In genomic region chr11:102413497-102413896, GRCh38 we compare ENCODE assay signal across 29 cellular contexts. TPM values are rescaled to one million over a fixed set of nuclear protein-coding genes. Genes with fewer than 3 reads are reported as not detected.
DNase-seq lines count a peak whose midpoint lies in the region; ATAC-seq, FAIRE-seq and TF ChIP-seq lines count a peak whose summit lies in the region.
"Had no signal": no experiment of that assay in that cellular context is flagged by ENCODE, and none has a peak within 500 bp of the region (broad histone marks: within the 10 kb centered on the region; RNA-seq: fewer than 3 reads in every experiment).

No MANE protein-coding gene starts in this region.

- no peak overlapping the region for H2BK15ac ChIP-seq in H1 (ENCODE audit: low read length)

- peaks cover 3% of the 10 kb centered on the region; the same call in 1 of the 2 replicates for H3K79me1 ChIP-seq in H1 (ENCODE audit: low read depth, low read length)

- no peak for TF ChIP-seq POLR2A in H1 (IDR thresholded peaks at IDR 0.05; ENCODE audit: control extremely low read depth in 1 of 2, low read depth in 2 of 2, low read length in 2 of 2)

- H4K8ac ChIP-seq in H1 (ENCODE audit: extremely low read depth, insufficient read depth, low read length), result no peak overlapping the region

- peaks cover 96% of the 10 kb centered on the region for H3K79me2 ChIP-seq in DND-41 (ENCODE audit: insufficient read depth, low read length)
- peaks cover 0 to 46% of the 10 kb centered on the region in 2 experiments; a peak in 3 of 4 replicates for H3K79me2 ChIP-seq in H1 (ENCODE audit: control insufficient read depth in 1 of 2, insufficient read depth in 2 of 2, low read length in 2 of 2)

- WGBS in H1 (ENCODE audit: extremely low coverage in 1 of 2, insufficient coverage in 1 of 2, insufficient read length in 1 of 2, insufficient replicate concordance in 2 of 2, low coverage in 1 of 2, low lambda C conversion rate in 2 of 2, missing lambda C conversion rate in 1 of 2), 2 experiments, result 98% methylated on average over 4 of the region's 4 CpGs; no CpG with 5 or more reads in 1 of the 2 experiments

- no peak overlapping the region for H2BK20ac ChIP-seq in H1 (ENCODE audit: low read length)

- no peak overlapping the region for H2AK5ac ChIP-seq in H1 (ENCODE audit: low read depth, low read length)

- ATAC-seq in DND-41 (ENCODE audit: insufficient read depth, low read depth), result peak; percentile 67
- ATAC-seq in activated CD8-positive, alpha-beta T cell treated with anti-CD3 and anti-CD28 coated beads, Interleukin-2, amount 10 ng/mL, durations not matched to agents 7 days and 5 days, result no peak
- ATAC-seq in HG03045 (IDR thresholded peaks at IDR 0.05; ENCODE audit: unreplicated experiment), result no peak
- no peak for ATAC-seq in GM21367 (IDR thresholded peaks at IDR 0.05; ENCODE audit: unreplicated experiment)
- ATAC-seq: Panc1 had no signal

- H3K9ac ChIP-seq in DND-41 (ENCODE audit: low read depth, low read length) (no peak overlapping the region), H1 (replicated peaks in 1 of 4; ENCODE audit: extremely low read depth in 1 of 4, low read depth in 3 of 4, low read length in 3 of 4) (no peak overlapping the region)

- no peak overlapping the region for H4K5ac ChIP-seq in H1 (ENCODE audit: insufficient read length, low read depth, low read length)

- peaks cover 56% of the 10 kb centered on the region for H4K20me1 ChIP-seq in DND-41 (ENCODE audit: insufficient read depth, low read length)
- H4K20me1 ChIP-seq in H1 (replicated peaks in 1 of 2; ENCODE audit: control insufficient read depth in 1 of 2, insufficient read depth in 2 of 2, low read length in 2 of 2), result peaks cover 0 to 3% of the 10 kb centered on the region in 2 experiments

- H3K27me3 Mint-ChIP-seq in activated naive CD4-positive, alpha-beta T cell treated with anti-CD3 and anti-CD28 coated beads for 36 hours (ENCODE audit: low read depth), result no peaks in the 10 kb centered on the region
- no peaks in the 10 kb centered on the region for H3K27me3 Mint-ChIP-seq in activated CD8-positive, alpha-beta T cell treated with anti-CD3 and anti-CD28 coated beads, Interleukin-2, amount 10 ng/mL, durations not matched to agents 7 days and 5 days (ENCODE audit: low read depth)
- H3K27me3 Mint-ChIP-seq: B cell had no signal

- H3K36me3 Mint-ChIP-seq in activated naive CD4-positive, alpha-beta T cell treated with anti-CD3 and anti-CD28 coated beads for 36 hours (ENCODE audit: low read depth), result peaks cover 30% of the 10 kb centered on the region
- peaks cover 68% of the 10 kb centered on the region for H3K36me3 Mint-ChIP-seq in activated CD8-positive, alpha-beta T cell treated with anti-CD3 and anti-CD28 coated beads, Interleukin-2, amount 10 ng/mL, durations not matched to agents 7 days and 5 days (ENCODE audit: low read depth)

- POLR2A ChIA-PET in activated CD8-positive, alpha-beta T cell treated with anti-CD3 and anti-CD28 coated beads, Interleukin-2, amount 10 ng/mL, durations not matched to agents 7 days and 5 days (lab: Charles Lee), result interaction anchor here (1.2 kb wide), 1 partner anchor 38 kb away, joined by 4 read pairs; no protein-coding TSS in a partner anchor
- POLR2A ChIA-PET in H1 (lab: Charles Lee; ENCODE audit: partially characterized antibody), result no interaction called here

- H2BK120ac ChIP-seq in H1 (replicated peaks; ENCODE audit: low read depth, low read length), result no peak overlapping the region

- H3K27ac Mint-ChIP-seq in activated naive CD4-positive, alpha-beta T cell treated with anti-CD3 and anti-CD28 coated beads for 36 hours, result peak overlapping the region; percentile 84
- H3K27ac Mint-ChIP-seq in activated CD8-positive, alpha-beta T cell treated with anti-CD3 and anti-CD28 coated beads, Interleukin-2, amount 10 ng/mL, durations not matched to agents 7 days and 5 days, result peak overlapping the region; percentile 9
- H3K27ac Mint-ChIP-seq: activated T-helper 1 cell treated with anti-CD3 and anti-CD28 coated beads, Interleukin-12 subunit alpha, Interleukin-12 subunit beta, Interleukin-2, Interleukin-4 antibody, amounts not matched to agents 30 ng/mL and 10 ng/mL and 1 ng/mL, durations not matched to agents 14 hours and 24 hours and 36 hours; B cell had no signal

- H3K4ac ChIP-seq in H1 (replicated peaks; ENCODE audit: insufficient read length, low read depth, low read length), result no peak overlapping the region

- H3K9me3 ChIP-seq in DND-41 (ENCODE audit: insufficient read depth, low read length, severe bottlenecking), result no peaks in the 10 kb centered on the region
- H3K9me3 ChIP-seq in H1 (ENCODE audit: insufficient read depth in 2 of 2, low read depth in 1 of 2, low read length in 1 of 2), result no peaks in the 10 kb centered on the region

- H2BK12ac ChIP-seq in H1 (ENCODE audit: low read depth, low read length), result no peak overlapping the region

- no peak for TF ChIP-seq RAD21 in H1 (IDR thresholded peaks at IDR 0.05 in 1 of 2, conservative IDR thresholded peaks at IDR 0.05 in 1 of 2; ENCODE audit: low read depth in 2 of 2, low read length in 2 of 2)

- TF ChIP-seq CTCF in DND-41 (IDR thresholded peaks at IDR 0.05; ENCODE audit: borderline replicate concordance, extremely low read depth, low read length, poor library complexity, severe bottlenecking) (no peak), H1 (IDR thresholded peaks at IDR 0.05; ENCODE audit: control extremely low read depth in 1 of 3, insufficient read depth in 1 of 3, low read depth in 1 of 3, low read length in 3 of 3) (no peak)

- no peak for TF ChIP-seq EP300 in H1 (IDR thresholded peaks at IDR 0.05; ENCODE audit: borderline replicate concordance in 1 of 2, low read depth in 2 of 2, low read length in 2 of 2)

- H3K27ac ChIP-seq in DND-41 (ENCODE audit: low read length) (no peak overlapping the region), H1 (ENCODE audit: low read depth, low read length) (no peak overlapping the region)
- H3K27ac ChIP-seq: esophagus muscularis mucosa had no signal

- CTCF ChIA-PET in activated naive CD4-positive, alpha-beta T cell treated with anti-CD3 and anti-CD28 coated beads for 36 hours (lab: Charles Lee), result interaction anchor here (0.6 to 1.5 kb wide), 3 partner anchors 17 to 80 kb away, joined by 3 read pairs; no protein-coding TSS in a partner anchor
- CTCF ChIA-PET in activated CD8-positive, alpha-beta T cell treated with anti-CD3 and anti-CD28 coated beads, Interleukin-2, amount 10 ng/mL, durations not matched to agents 7 days and 5 days (lab: Charles Lee), result interaction anchor here (1.0 to 2.5 kb wide), 5 partner anchors 16 to 201 kb away, joined by 3 to 15 read pairs (median 4); no protein-coding TSS in a partner anchor
- CTCF ChIA-PET in H1 (lab: Charles Lee; ENCODE audit: partially characterized antibody), result interaction anchor here (1.1 to 2.2 kb wide), 3 partner anchors 9 to 22 kb away, joined by 3 to 11 read pairs (median 3); no protein-coding TSS in a partner anchor

- H3K36me3 ChIP-seq in DND-41 (ENCODE audit: insufficient read depth, low read length), result 0 out of 2 replicates have a peak, but pooled peaks cover 5% of the 10 kb centered on the region
- no peaks in the 10 kb centered on the region; a peak in 1 of 8 replicates for H3K36me3 ChIP-seq in H1 (ENCODE audit: control insufficient read depth in 2 of 4, insufficient read depth in 4 of 4, low read length in 3 of 4)
- H3K36me3 ChIP-seq: esophagus muscularis mucosa, HAP-1 had no signal

- FAIRE-seq in H1 (lab: Jason Lieb, UNC), result no peak
- FAIRE-seq: endometrium, GM12891, keratinocyte had no signal

- DNase-seq in activated naive CD4-positive, alpha-beta T cell treated with anti-CD3 and anti-CD28 coated beads for 36 hours, result peak; percentile 36
- no peak for DNase-seq in activated naive CD4-positive, alpha-beta T cell treated with Interleukin-2 at 50 U/mL for 16 hours
- no peak for DNase-seq in DND-41
- DNase-seq in activated CD8-positive, alpha-beta T cell treated with anti-CD3 and anti-CD28 coated beads, Interleukin-2, amount 10 ng/mL, durations not matched to agents 7 days and 5 days, result no peak
- DNase-seq in H1 (ENCODE audit: low read depth in 1 of 2, low spot score in 2 of 2), result no peak
- DNase-seq in germinal center (ENCODE audit: low spot score), result no peak
- DNase-seq: cerebellar nuclear complex; dermis blood vessel endothelial cell; foreskin fibroblast; head of caudate nucleus; Kasumi-1; NCI-H1417; NCI-H2081; NCI-H2227 treated with DMSO at 0.1 percent for 48 hours; NCI-H526; nucleus accumbens; SHP77; stimulated activated CD4-positive, alpha-beta T cell treated with anti-CD3 and anti-CD28 coated beads, Interleukin-4, amount 100 ng/mL, for 1 hour; trophoblast cell had no signal

- no peak overlapping the region for H3K4me2 ChIP-seq in DND-41 (ENCODE audit: insufficient read depth, low read length)
- H3K4me2 ChIP-seq in H1 (ENCODE audit: insufficient read depth in 1 of 2, low read depth in 2 of 2, low read length in 2 of 2), result no peak overlapping the region

- no peak overlapping the region for H3K4me3 ChIP-seq in DND-41 (ENCODE audit: low read depth in 1 of 2, low read length in 2 of 2)
- H3K4me3 ChIP-seq in H1 (ENCODE audit: extremely low read depth in 1 of 4, insufficient read depth in 2 of 4, low read depth in 3 of 4, low read length in 4 of 4), result no peak overlapping the region
- H3K4me3 ChIP-seq: esophagus muscularis mucosa, HAP-1 had no signal

- H3K4me1 ChIP-seq in DND-41 (ENCODE audit: insufficient read depth, low read length), result 0 out of 2 replicates have a peak, but pooled peaks cover 6% of the 10 kb centered on the region
- no peaks in the 10 kb centered on the region for H3K4me1 ChIP-seq in H1 (replicated peaks in 1 of 4; ENCODE audit: control insufficient read depth in 3 of 4, insufficient read depth in 4 of 4, low read length in 3 of 4)
- H3K4me1 ChIP-seq: HAP-1 had no signal

- peak overlapping the region; percentile 15 for H4K91ac ChIP-seq in H1 (replicated peaks; ENCODE audit: insufficient read length, low read length)

- peak overlapping the region; percentile 12 for H3K4me3 Mint-ChIP-seq in activated naive CD4-positive, alpha-beta T cell treated with anti-CD3 and anti-CD28 coated beads for 36 hours
- no peak overlapping the region for H3K4me3 Mint-ChIP-seq in activated CD8-positive, alpha-beta T cell treated with anti-CD3 and anti-CD28 coated beads, Interleukin-2, amount 10 ng/mL, durations not matched to agents 7 days and 5 days
- H3K4me3 Mint-ChIP-seq: activated T-helper 1 cell treated with anti-CD3 and anti-CD28 coated beads, Interleukin-12 subunit alpha, Interleukin-12 subunit beta, Interleukin-2, Interleukin-4 antibody, amounts not matched to agents 30 ng/mL and 10 ng/mL and 1 ng/mL, durations not matched to agents 14 hours and 24 hours and 36 hours; B cell had no signal

- no peak overlapping the region for H3K14ac ChIP-seq in H1 (ENCODE audit: insufficient read length)

- H2BK5ac ChIP-seq in H1 (ENCODE audit: low read depth, low read length), result no peak overlapping the region

- H3K27me3 ChIP-seq in DND-41 (ENCODE audit: insufficient read depth, low read length, poor library complexity), result no peaks in the 10 kb centered on the region
- H3K27me3 ChIP-seq in H1 (replicated peaks in 1 of 4; ENCODE audit: control insufficient read depth in 3 of 4, extremely low read depth in 1 of 4, insufficient read depth in 3 of 4, low read length in 3 of 4), result no peaks in the 10 kb centered on the region
- H3K27me3 ChIP-seq: esophagus muscularis mucosa had no signal

- H3K23me2 ChIP-seq in H1 (ENCODE audit: low read depth, low read length), result no peaks in the 10 kb centered on the region

- H3K23ac ChIP-seq in H1 (ENCODE audit: insufficient read length), result no peak overlapping the region

- intact Hi-C loops in activated naive CD4-positive, alpha-beta T cell treated with anti-CD3 and anti-CD28 coated beads for 36 hours (cut with micrococcal nuclease), result no loop called here

- peaks cover 8% of the 10 kb centered on the region for H3K9me3 Mint-ChIP-seq in activated naive CD4-positive, alpha-beta T cell treated with anti-CD3 and anti-CD28 coated beads for 36 hours
- H3K9me3 Mint-ChIP-seq in activated CD8-positive, alpha-beta T cell treated with anti-CD3 and anti-CD28 coated beads, Interleukin-2, amount 10 ng/mL, durations not matched to agents 7 days and 5 days (ENCODE audit: insufficient read depth), result no peaks in the 10 kb centered on the region

- H3K56ac ChIP-seq in H1 (replicated peaks; ENCODE audit: insufficient read length, low read depth, low read length), result no peak overlapping the region

- no peak overlapping the region for H2AFZ ChIP-seq in DND-41 (ENCODE audit: low read depth, low read length)
- no peak overlapping the region for H2AFZ ChIP-seq in H1 (ENCODE audit: low read length)

- H3K18ac ChIP-seq in H1 (ENCODE audit: extremely low read depth, low read length), result no peak overlapping the region

- peaks cover 88% of the 10 kb centered on the region for H3K4me1 Mint-ChIP-seq in activated naive CD4-positive, alpha-beta T cell treated with anti-CD3 and anti-CD28 coated beads for 36 hours (ENCODE audit: low read depth)
- H3K4me1 Mint-ChIP-seq in activated CD8-positive, alpha-beta T cell treated with anti-CD3 and anti-CD28 coated beads, Interleukin-2, amount 10 ng/mL, durations not matched to agents 7 days and 5 days (ENCODE audit: low read depth), result peaks cover 76% of the 10 kb centered on the region

RNA-seq across cellular contexts. Expression of gene TMEM123, which starts 39.1 kb away (rescaled TPM):
- total RNA-seq in activated naive CD4-positive, alpha-beta T cell treated with anti-CD3 and anti-CD28 coated beads for 36 hours, result 100 to 1,000 TPM; 232 to 255 TPM
- 100 to 1,000 TPM; 434 to 461 TPM for total RNA-seq in activated CD8-positive, alpha-beta T cell treated with anti-CD3 and anti-CD28 coated beads, Interleukin-2, amount 10 ng/mL, durations not matched to agents 7 days and 5 days
- 80.1 and 82.3 TPM in 2 replicates for total RNA-seq in H1 (2021; fragmentation: NEBNext Ultra II Directional; extraction: Animal tissue kit (Norgen Biotek cat#: 25700))
- 25.4 and 75.5 TPM in 2 replicates for polyA plus RNA-seq in H1 (2011; rRNA removed)
- polyA plus RNA-seq in H1 (2011; cell fraction: cytosol; rRNA removed), result 60.1 TPM
- polyA plus RNA-seq in H1 (2011; cell fraction: nucleus; rRNA removed), result 52.9 TPM
- 63.1 to 79.7 TPM (median 72.2 TPM) in 4 replicates for polyA plus RNA-seq in H1 (2012, experiment 1 of 2)
- polyA plus RNA-seq in H1 (2012, experiment 2 of 2), result 6.1 TPM
- 39.8 TPM for polyA plus RNA-seq in H1 (2013, experiment 1 of 2)
- polyA plus RNA-seq in H1 (2013, experiment 2 of 2), result 45.5 TPM
- 124 and 302 TPM in 2 replicates for polyA minus RNA-seq in H1 (2011; rRNA and poly(A)+ RNA removed)
- polyA minus RNA-seq in H1 (2011; cell fraction: cytosol; rRNA and poly(A)+ RNA removed), result 79.0 TPM
- polyA minus RNA-seq in H1 (2011; cell fraction: nucleus; rRNA and poly(A)+ RNA removed), result 301 TPM
